Comparison of ENCODE assay signal across 25 cellular contexts in genomic region chr15:43934480-43934879, GRCh38.
DNase-seq lines count a peak whose midpoint lies in the region; FAIRE-seq and TF ChIP-seq lines count a peak whose summit lies in the region.
"Had no signal": no experiment of that assay in that cellular context is flagged by ENCODE, and none has a peak within 500 bp of the region (broad histone marks: within the 10 kb centered on the region; RNA-seq: fewer than 3 reads in every experiment).

No MANE protein-coding gene starts in this region.

- peaks cover 49% of the 10 kb centered on the region for H3K4me1 Mint-ChIP-seq in astrocyte (ENCODE audit: low read depth, unreplicated experiment)

- TF ChIP-seq CTCF in mammary epithelial cell (conservative IDR thresholded peaks at IDR 0.05 in 1 of 2, IDR thresholded peaks at IDR 0.05 in 1 of 2; ENCODE audit: extremely low read depth in 1 of 2, insufficient read depth in 1 of 2, low read depth in 1 of 2, low read length in 2 of 2) (no peak), breast epithelium (IDR thresholded peaks at IDR 0.05) (no peak), astrocyte (IDR thresholded peaks at IDR 0.05; ENCODE audit: insufficient read depth, low read depth, low read length) (no peak), ascending aorta (IDR thresholded peaks at IDR 0.05) (no peak)

- H3K27me3 ChIP-seq in mammary epithelial cell (ENCODE audit: insufficient read depth, low read length) (no peaks in the 10 kb centered on the region), breast epithelium (no peaks in the 10 kb centered on the region), astrocyte (ENCODE audit: insufficient read depth, low read length) (no peaks in the 10 kb centered on the region), layer of hippocampus (ENCODE audit: control insufficient read depth, insufficient read depth, low read length) (no peaks in the 10 kb centered on the region), ascending aorta (no peaks in the 10 kb centered on the region)
- H3K27me3 ChIP-seq: BLaER1 treated with 17β-estradiol and CSF1 and Interleukin-3, amounts not matched to agents 10 nM and 100 nM; hepatocyte had no signal

- H3K4me3 Mint-ChIP-seq in astrocyte (ENCODE audit: unreplicated experiment) = no peak overlapping the region
- H3K4me3 Mint-ChIP-seq: WTC11 had no signal

- H3K4me2 ChIP-seq in mammary epithelial cell (ENCODE audit: insufficient read depth, low read depth, low read length) (no peak overlapping the region), astrocyte (ENCODE audit: low read length) (no peak overlapping the region)
- H3K4me2 ChIP-seq: hepatocyte had no signal

- dilution Hi-C loops in mammary epithelial cell (cut with HindIII; ENCODE audit: low sequenced_read_pairs) = no loop called here

- peak; percentile 64 for DNase-seq in mammary epithelial cell
- no peak for DNase-seq in breast epithelium (ENCODE audit: low spot score in 2 of 2)
- no peak for DNase-seq in astrocyte (ENCODE audit: low read depth)
- DNase-seq in activated gamma-delta T cell treated with Interleukin-2 at 50 U/mL for 16 hours = no peak
- no peak for DNase-seq in ascending aorta (ENCODE audit: low spot score in 2 of 2)
- DNase-seq in activated naive CD4-positive, alpha-beta T cell (lab: John Stamatoyannopoulos, UW) = no peak
- no peak for DNase-seq in HUDEP-2 (lab: John Stamatoyannopoulos, UW; ENCODE audit: unreplicated experiment in 76 of 76)
- DNase-seq: activated CD4-positive, alpha-beta T cell treated with anti-CD3 and anti-CD28 coated beads, Interleukin-2, amount 50 U/mL, for 4 hours; activated CD8-positive, alpha-beta memory T cell treated with anti-CD3 and anti-CD28 coated beads, Interleukin-2, amount 50 U/mL, for 4 hours; Calu3; cortex of kidney; lower lobe of right lung; MM.1S; NCI-H1417 treated with DMSO at 0.1 percent for 48 hours; psoas muscle had no signal

- peak overlapping the region; percentile 58 for H3K27ac Mint-ChIP-seq in astrocyte (ENCODE audit: unreplicated experiment)
- H3K27ac Mint-ChIP-seq: WTC11 had no signal

- no peak for FAIRE-seq in astrocyte (lab: Jason Lieb, UNC)
- FAIRE-seq: bronchial epithelial cell, endometrium, islet of Langerhans, K562 had no signal

- H3K4me3 ChIP-seq in mammary epithelial cell (replicated peaks in 1 of 3; ENCODE audit: insufficient read depth in 1 of 3, low read depth in 2 of 3, low read length in 3 of 3) = no peak overlapping the region
- no peak overlapping the region for H3K4me3 ChIP-seq in breast epithelium
- H3K4me3 ChIP-seq in astrocyte (ENCODE audit: insufficient read depth, low read depth, low read length) = no peak overlapping the region
- H3K4me3 ChIP-seq in ascending aorta = no peak overlapping the region
- H3K4me3 ChIP-seq: BLaER1 treated with 17β-estradiol and CSF1 and Interleukin-3, amounts not matched to agents 10 nM and 100 nM; hepatocyte; K562; lower lobe of right lung; psoas muscle; thoracic aorta had no signal

- no peaks in the 10 kb centered on the region for H3K9me3 ChIP-seq in mammary epithelial cell (replicated peaks; ENCODE audit: insufficient read depth, low read length)
- H3K9me3 ChIP-seq in breast epithelium = no peaks in the 10 kb centered on the region
- H3K9me3 ChIP-seq in astrocyte (ENCODE audit: insufficient read depth, low read depth, low read length) = no peaks in the 10 kb centered on the region
- H3K9me3 ChIP-seq in ascending aorta = no peaks in the 10 kb centered on the region
- H3K9me3 ChIP-seq: BLaER1 treated with 17β-estradiol and CSF1 and Interleukin-3, amounts not matched to agents 10 nM and 100 nM; lower lobe of right lung; psoas muscle; thoracic aorta had no signal

- BruUV-seq in mammary epithelial cell (replicated peaks; lab: Mats Ljungman, UMichigan) = no TSS peak

- no peak for TF ChIP-seq POLR2A in breast epithelium (IDR thresholded peaks at IDR 0.05)

- H3K27me3 Mint-ChIP-seq in astrocyte (ENCODE audit: low read depth, unreplicated experiment) = no peaks in the 10 kb centered on the region

- H3K4me1 ChIP-seq in mammary epithelial cell (ENCODE audit: insufficient read depth, low read length) = peaks cover 9% of the 10 kb centered on the region
- no peaks in the 10 kb centered on the region for H3K4me1 ChIP-seq in breast epithelium
- H3K4me1 ChIP-seq in astrocyte (ENCODE audit: insufficient read depth, low read length) = peaks cover 15% of the 10 kb centered on the region
- H3K4me1 ChIP-seq in ascending aorta = no peaks in the 10 kb centered on the region
- H3K4me1 ChIP-seq: lower lobe of right lung, psoas muscle had no signal

- H3K27ac ChIP-seq in mammary epithelial cell (ENCODE audit: insufficient read depth, low read depth, low read length) (no peak overlapping the region), breast epithelium (no peak overlapping the region), astrocyte (ENCODE audit: low read depth, low read length) (no peak overlapping the region), layer of hippocampus (ENCODE audit: low read depth, low read length) (peak overlapping the region; percentile 73), ascending aorta (no peak overlapping the region)
- H3K27ac ChIP-seq: 22Rv1; BLaER1 treated with 17β-estradiol and CSF1 and Interleukin-3, amounts not matched to agents 10 nM and 100 nM; hepatocyte; lower lobe of right lung; psoas muscle; thoracic aorta had no signal

- peaks cover 7% of the 10 kb centered on the region for H3K36me3 Mint-ChIP-seq in astrocyte (ENCODE audit: low read depth, unreplicated experiment)
- H3K36me3 Mint-ChIP-seq: WTC11 had no signal

- WGBS in mammary epithelial cell (ENCODE audit: low coverage, missing lambda C conversion rate) = 55% methylated on average over 6 of the region's 6 CpGs

- intact Hi-C loops in mammary epithelial cell (cut with micrococcal nuclease) (no loop called here), breast epithelium (cut with DNase I; ENCODE audit: low total_unique reads) (no loop called here), ascending aorta (cut with DNase I) (no loop called here)

- H4K20me1 ChIP-seq in mammary epithelial cell (ENCODE audit: insufficient read depth, low read length) (no peaks in the 10 kb centered on the region), astrocyte (ENCODE audit: insufficient read depth, low read length) (peaks cover 49% of the 10 kb centered on the region)
- H4K20me1 ChIP-seq: BLaER1 treated with 17β-estradiol and CSF1 and Interleukin-3, amounts not matched to agents 10 nM and 100 nM had no signal

- H3K9ac ChIP-seq in mammary epithelial cell (ENCODE audit: insufficient read depth, low read length) (no peak overlapping the region), astrocyte (ENCODE audit: low read length) (no peak overlapping the region)
- H3K9ac ChIP-seq: BLaER1 treated with 17β-estradiol and CSF1 and Interleukin-3, amounts not matched to agents 10 nM and 100 nM had no signal

- H3K79me2 ChIP-seq in mammary epithelial cell (ENCODE audit: insufficient read depth, low read length) = peaks cover 15% of the 10 kb centered on the region
- H3K79me2 ChIP-seq in astrocyte (ENCODE audit: insufficient read depth, low read length) = peaks cover 37% of the 10 kb centered on the region
- H3K79me2 ChIP-seq: hepatocyte had no signal

- H2AFZ ChIP-seq in mammary epithelial cell (ENCODE audit: low read depth, low read length) (no peak overlapping the region), astrocyte (ENCODE audit: low read depth, low read length) (no peak overlapping the region)
- H2AFZ ChIP-seq: hepatocyte had no signal

- no peaks in the 10 kb centered on the region for H3K36me3 ChIP-seq in mammary epithelial cell (ENCODE audit: insufficient read depth, low read length)
- no peaks in the 10 kb centered on the region for H3K36me3 ChIP-seq in breast epithelium
- no peaks in the 10 kb centered on the region for H3K36me3 ChIP-seq in astrocyte (ENCODE audit: insufficient read depth, low read length)
- H3K36me3 ChIP-seq in ascending aorta = no peaks in the 10 kb centered on the region
- H3K36me3 ChIP-seq: BLaER1 treated with 17β-estradiol and CSF1 and Interleukin-3, amounts not matched to agents 10 nM and 100 nM; lower lobe of right lung; thoracic aorta had no signal

- in situ Hi-C loops in mammary epithelial cell (cut with MboI; ENCODE audit: low sequenced_read_pairs in 2 of 2) = loop anchor here in 1 of 2 donors (10.0 kb wide), 1 partner anchor 120 kb away; no protein-coding TSS in a partner anchor

- CTCF ChIA-PET in mammary epithelial cell (lab: Charles Lee; ENCODE audit: low non-redundant PET) = no interaction called here

- no peaks in the 10 kb centered on the region for H3K9me3 Mint-ChIP-seq in astrocyte (ENCODE audit: unreplicated experiment)
- H3K9me3 Mint-ChIP-seq: WTC11 had no signal
